In genomic region chr18:51137051-51137729, GRCh38 we compare ENCODE assay signal across 26 cellular contexts.
DNase-seq lines count a peak whose midpoint lies in the region; ATAC-seq and TF ChIP-seq lines count a peak whose summit lies in the region.
"Had no signal": no experiment of that assay in that cellular context is flagged by ENCODE, and none has a peak within 500 bp of the region (broad histone marks: within the 10 kb centered on the region; RNA-seq: fewer than 3 reads in every experiment).

No MANE protein-coding gene starts in this region.

- no peaks in the 10 kb centered on the region for H3K9me3 Mint-ChIP-seq in MCF 10A (ENCODE audit: unreplicated experiment)
- H3K9me3 Mint-ChIP-seq: activated CD4-positive, alpha-beta T cell treated with anti-CD3 and anti-CD28 coated beads, Interleukin-2, amount 10 ng/mL, durations not matched to agents 7 days and 5 days; immature natural killer cell; stimulated activated naive CD8-positive, alpha-beta T cell treated with anti-CD3 and anti-CD28 coated beads, Interleukin-15, amount 100 ng/mL, for 72 hours had no signal

- H3K4me3 ChIP-seq in breast epithelium (no peak overlapping the region), esophagus muscularis mucosa (no peak overlapping the region), H7 (ENCODE audit: insufficient read depth, low read depth, low read length) (no peak overlapping the region)
- H3K4me3 ChIP-seq: dorsolateral prefrontal cortex, left ventricle myocardium inferior, mucosa of descending colon, transverse colon had no signal

- TF ChIP-seq POLR2A in breast epithelium (IDR thresholded peaks at IDR 0.05), result no peak
- no peak for TF ChIP-seq POLR2A in esophagus muscularis mucosa (IDR thresholded peaks at IDR 0.05; ENCODE audit: low read depth)

- H3K27ac Mint-ChIP-seq in MCF 10A (ENCODE audit: low read depth, unreplicated experiment), result peak overlapping the region; percentile 97
- H3K27ac Mint-ChIP-seq: activated CD4-positive, alpha-beta T cell treated with anti-CD3 and anti-CD28 coated beads, Interleukin-2, amount 10 ng/mL, durations not matched to agents 7 days and 5 days had no signal

- POLR2A ChIA-PET in MCF 10A (lab: Yijun Ruan, JAX), result interaction anchor here (0.7 to 7.2 kb wide), 9 partner anchors 10 to 1033 kb away, joined by 3 to 262 read pairs (median 3); partner anchors contain the start of genes MEX3C and SMAD4
- POLR2A ChIA-PET in RWPE1 (lab: Yijun Ruan, JAX; ENCODE audit: low non-redundant PET), result no interaction called here

- H3K4me1 ChIP-seq in breast epithelium (no peaks in the 10 kb centered on the region), esophagus muscularis mucosa (no peaks in the 10 kb centered on the region)
- H3K4me1 ChIP-seq: BE2C, left ventricle myocardium inferior, transverse colon had no signal

- H3K9me3 ChIP-seq in breast epithelium (no peaks in the 10 kb centered on the region), esophagus muscularis mucosa (no peaks in the 10 kb centered on the region)
- H3K9me3 ChIP-seq: BE2C, mucosa of descending colon, neutrophil, transverse colon had no signal

- BruUV-seq in MCF 10A (replicated peaks; lab: Mats Ljungman, UMichigan), result no TSS peak

- no peak for TF ChIP-seq CTCF in MCF 10A (IDR thresholded peaks at IDR 0.05; ENCODE audit: unreplicated experiment)
- no peak for TF ChIP-seq CTCF in breast epithelium (IDR thresholded peaks at IDR 0.05)
- TF ChIP-seq CTCF in RWPE1 (conservative IDR thresholded peaks at IDR 0.05; ENCODE audit: low read depth), result no peak
- no peak for TF ChIP-seq CTCF in esophagus muscularis mucosa (IDR thresholded peaks at IDR 0.05)

- no peaks in the 10 kb centered on the region for H3K36me3 ChIP-seq in breast epithelium
- H3K36me3 ChIP-seq in esophagus muscularis mucosa, result no peaks in the 10 kb centered on the region
- no peaks in the 10 kb centered on the region for H3K36me3 ChIP-seq in H7 (replicated peaks; ENCODE audit: control insufficient read depth, insufficient read depth, low read length)
- H3K36me3 ChIP-seq: BE2C, left ventricle myocardium inferior, neutrophil, transverse colon had no signal

- intact Hi-C loops in MCF 10A (cut with micrococcal nuclease) (loop anchor here (10.0 kb wide), 2 partner anchors 398 to 478 kb away; no protein-coding TSS in a partner anchor), breast epithelium (cut with DNase I; ENCODE audit: low total_unique reads) (no loop called here), esophagus muscularis mucosa (cut with DNase I) (no loop called here), Right ventricle myocardium inferior (cut with DNase I) (no loop called here)

- H3K27ac ChIP-seq in breast epithelium (no peak overlapping the region), RWPE1 (peak overlapping the region; percentile 53), esophagus muscularis mucosa (replicated peaks in 1 of 4) (no peak overlapping the region)
- H3K27ac ChIP-seq: dorsolateral prefrontal cortex, left ventricle myocardium inferior, neutrophil, transverse colon had no signal

- DNase-seq in MCF 10A (ENCODE audit: unreplicated experiment), result peak; percentile 91
- no peak for DNase-seq in breast epithelium (ENCODE audit: low spot score in 2 of 2)
- DNase-seq in RWPE1 (ENCODE audit: low spot score), result no peak
- peak; percentile 75 for DNase-seq in esophagus muscularis mucosa (ENCODE audit: extremely low spot score)
- DNase-seq in H7, result no peak
- no peak for DNase-seq in Right ventricle myocardium inferior (ENCODE audit: missing footprints)
- DNase-seq in DMS 273 treated with DMSO at 0.1 percent for 48 hours (lab: John Stamatoyannopoulos, UW), result no peak
- DNase-seq: 8988T; activated CD4-positive, alpha-beta T cell treated with anti-CD3 and anti-CD28 coated beads, Interleukin-2, amount 10 ng/mL, durations not matched to agents 7 days and 5 days; activated CD8-positive, alpha-beta memory T cell treated with anti-CD3 and anti-CD28 coated beads, Interleukin-2, amount 50 U/mL, for 4 hours; BE2C; caudate nucleus; dorsolateral prefrontal cortex; GDM1; immature natural killer cell; Kasumi-1; left ventricle myocardium inferior; mucosa of descending colon; NCI-H1417 treated with DMSO at 0.1 percent for 48 hours; NCI-H524 treated with DMSO at 0.1 percent for 48 hours; stimulated activated CD4-positive, alpha-beta T cell treated with anti-CD3 and anti-CD28 coated beads, Interleukin-4, amount 100 ng/mL, for 1 hour; stimulated activated naive CD8-positive, alpha-beta T cell treated with anti-CD3 and anti-CD28 coated beads, Interleukin-15, amount 100 ng/mL, for 72 hours; T-helper 1 cell; transverse colon had no signal

- ATAC-seq in HG03039 (IDR thresholded peaks at IDR 0.05; ENCODE audit: unreplicated experiment) (no peak), Right ventricle myocardium inferior (no peak)
- ATAC-seq: mucosa of descending colon; stimulated activated naive CD8-positive, alpha-beta T cell treated with anti-CD3 and anti-CD28 coated beads, Interleukin-15, amount 100 ng/mL, for 72 hours had no signal

- CTCF ChIA-PET in MCF 10A (lab: Yijun Ruan, JAX), result interaction anchor here (0.9 to 2.1 kb wide), 4 partner anchors 13 to 62 kb away, joined by 3 to 6 read pairs (median 4); partner anchors contain the start of gene MEX3C
- CTCF ChIA-PET in RWPE1 (lab: Yijun Ruan, JAX), result interaction anchor here (0.7 kb wide), 1 partner anchor 603 kb away, joined by 3 read pairs; no protein-coding TSS in a partner anchor

- peaks cover 6% of the 10 kb centered on the region for H3K36me3 Mint-ChIP-seq in MCF 10A (ENCODE audit: insufficient read depth, unreplicated experiment)

- WGBS in esophagus muscularis mucosa, result 87% methylated on average over 16 of the region's 21 CpGs

- H3K27me3 ChIP-seq in breast epithelium, result no peaks in the 10 kb centered on the region
- H3K27me3 ChIP-seq in esophagus muscularis mucosa, result no peaks in the 10 kb centered on the region
- H3K27me3 ChIP-seq in H7 (ENCODE audit: control insufficient read depth, insufficient read depth, low read length), result no peaks in the 10 kb centered on the region
- H3K27me3 ChIP-seq: BE2C, dorsolateral prefrontal cortex, neutrophil, transverse colon had no signal

- peaks cover 38% of the 10 kb centered on the region for H3K4me1 Mint-ChIP-seq in MCF 10A (ENCODE audit: insufficient read depth, unreplicated experiment)
- H3K4me1 Mint-ChIP-seq: activated CD4-positive, alpha-beta T cell treated with anti-CD3 and anti-CD28 coated beads, Interleukin-2, amount 10 ng/mL, durations not matched to agents 7 days and 5 days had no signal

- H3K27me3 Mint-ChIP-seq in MCF 10A (ENCODE audit: insufficient read depth, unreplicated experiment), result no peaks in the 10 kb centered on the region
- H3K27me3 Mint-ChIP-seq: activated CD4-positive, alpha-beta T cell treated with anti-CD3 and anti-CD28 coated beads, Interleukin-2, amount 10 ng/mL, durations not matched to agents 7 days and 5 days; stimulated activated naive CD8-positive, alpha-beta T cell treated with anti-CD3 and anti-CD28 coated beads, Interleukin-15, amount 100 ng/mL, for 72 hours had no signal

- TF ChIP-seq EP300 in esophagus muscularis mucosa (IDR thresholded peaks at IDR 0.05), result no peak

- peak overlapping the region; percentile 31 for H3K4me3 Mint-ChIP-seq in MCF 10A (ENCODE audit: unreplicated experiment)
- H3K4me3 Mint-ChIP-seq: activated CD4-positive, alpha-beta T cell treated with anti-CD3 and anti-CD28 coated beads, Interleukin-2, amount 10 ng/mL, durations not matched to agents 7 days and 5 days; immature natural killer cell; stimulated activated naive CD8-positive, alpha-beta T cell treated with anti-CD3 and anti-CD28 coated beads, Interleukin-15, amount 100 ng/mL, for 72 hours had no signal

Comparison
In these comparisons a context has a peak if more than half of its experiments do, and no peak if none do; other contexts are left out.
1. DNase-seq: peak in MCF 10A (single experiment) and esophagus muscularis mucosa (single experiment); none in breast epithelium (0 of 2), RWPE1 (single experiment), H7 (single experiment), Right ventricle myocardium inferior (single experiment) and DMS 273 treated with DMSO at 0.1 percent for 48 hours (single experiment).